16 cellular contexts compared by ENCODE assay signal in genomic region chr9:88993871-88994819, GRCh38. TPM values are rescaled to one million over a fixed set of nuclear protein-coding genes. Genes with fewer than 3 reads are reported as not detected.
DNase-seq lines count a peak whose midpoint lies in the region; ATAC-seq, FAIRE-seq and TF ChIP-seq lines count a peak whose summit lies in the region.
"Had no signal": no experiment of that assay in that cellular context is flagged by ENCODE, and none has a peak within 500 bp of the region (broad histone marks: within the 10 kb centered on the region; RNA-seq: fewer than 3 reads in every experiment).

No MANE protein-coding gene starts in this region.

- TF ChIP-seq POLR2A in spleen (IDR thresholded peaks at IDR 0.05) = no peak

- H3K27me3 ChIP-seq in HUES64 (ENCODE audit: insufficient read depth, low read length) (peaks cover 11% of the 10 kb centered on the region), dorsolateral prefrontal cortex (peaks cover 0 to 39% (median 9%) of the 10 kb centered on the region in 45 donors), spleen (replicated peaks in 1 of 7) (peaks cover 0 to 52% (median 8%) of the 10 kb centered on the region in 7 donors), pancreas (no peaks in the 10 kb centered on the region)
- H3K27me3 ChIP-seq: Peyer's patch had no signal

- intact Hi-C loops in dorsolateral prefrontal cortex (cut with DNase I) (loop anchor here in 1 of 2 donors (10.0 kb wide), 1 partner anchor 919 kb away; no protein-coding TSS in a partner anchor), spleen (cut with DNase I; ENCODE audit: low total_unique reads) (no loop called here), pancreas (cut with DNase I) (loop anchor here in 1 of 3 donors (10.0 kb wide), 1 partner anchor 269 kb away; no protein-coding TSS in a partner anchor)

- FAIRE-seq in pancreas (lab: Jason Lieb, UNC) = no peak
- FAIRE-seq: GM19239, K562 had no signal

- WGBS in HUES64 = 95% methylated on average over 20 of the region's 20 CpGs
- 74 to 91% (median 88%) methylated on average over 19 to 20 of the region's 20 CpGs for WGBS in spleen, 5 donors
- WGBS in pancreas, 2 donors = 92 to 93% methylated on average over 20 of the region's 20 CpGs

- H3K27ac ChIP-seq in HUES64 (ENCODE audit: low read depth, low read length) = no peak overlapping the region
- peak overlapping the region in 4 of 59 donors; percentile 17 to 46 (median 36) for H3K27ac ChIP-seq in dorsolateral prefrontal cortex
- peak overlapping the region in 4 of 8 donors; percentile 2 to 87 (median 23) for H3K27ac ChIP-seq in spleen
- no peak overlapping the region for H3K27ac ChIP-seq in pancreas

- no peak for ATAC-seq in left lobe of liver
- no peak for ATAC-seq in pancreas
- ATAC-seq in HG03460 (IDR thresholded peaks at IDR 0.05; ENCODE audit: unreplicated experiment) = no peak
- no peak for ATAC-seq in HG03457 (IDR thresholded peaks at IDR 0.05; ENCODE audit: unreplicated experiment)
- ATAC-seq: K562 had no signal

- H3K4me3 ChIP-seq in HUES64 (ENCODE audit: low read length) = peak overlapping the region; percentile 92; the same call in 1 of the 2 replicates
- peak overlapping the region in 32 of 59 donors; percentile 3 to 75 (median 38) for H3K4me3 ChIP-seq in dorsolateral prefrontal cortex
- H3K4me3 ChIP-seq in spleen = peak overlapping the region in 6 of 8 donors; percentile 13 to 80 (median 66)
- H3K4me3 ChIP-seq in pancreas = no peak overlapping the region
- H3K4me3 ChIP-seq: K562 had no signal

- no peak for TF ChIP-seq CTCF in dorsolateral prefrontal cortex (IDR thresholded peaks at IDR 0.05 in 54 of 56, conservative IDR thresholded peaks at IDR 0.05 in 2 of 56; ENCODE audit: low read depth in 1 of 56, partially characterized antibody in 56 of 56)
- TF ChIP-seq CTCF in spleen (IDR thresholded peaks at IDR 0.05 in 8 of 11, conservative IDR thresholded peaks at IDR 0.05 in 3 of 11) = no peak
- TF ChIP-seq CTCF in pancreas (IDR thresholded peaks at IDR 0.05) = no peak

- H3K36me3 ChIP-seq in HUES64 (ENCODE audit: insufficient read depth, low read length) (peaks cover 13% of the 10 kb centered on the region; the same call in 1 of the 2 replicates), spleen (peaks cover 0 to 17% (median 0%) of the 10 kb centered on the region in 6 donors), pancreas (no peaks in the 10 kb centered on the region)
- H3K36me3 ChIP-seq: Peyer's patch had no signal

- DNase-seq in dorsolateral prefrontal cortex (no peak), left lobe of liver (ENCODE audit: low spot score) (peak; percentile 44), spleen (no peak), pancreas (no peak), cerebellar cortex (ENCODE audit: low spot score) (no peak)
- DNase-seq: activated T-cell treated with anti-CD3 and anti-CD28 coated beads, Interleukin-2, amount 50 U/mL, for 24 hours; NCI-H146; NCI-H510A treated with DMSO at 0.1 percent for 48 hours; Peyer's patch; stimulated activated CD4-positive, alpha-beta T cell treated with anti-CD3 and anti-CD28 coated beads, Interleukin-1b, Interleukin-23, amount 100 ng/mL, for 48 hours; stimulated activated CD8-positive, alpha-beta memory T cell treated with anti-CD3 and anti-CD28 coated beads, Interleukin-4, amount 100 ng/mL, for 48 hours had no signal

- H3K9ac ChIP-seq in HUES64 (ENCODE audit: low read depth, low read length) = no peak overlapping the region

- peaks cover 25% of the 10 kb centered on the region for H3K4me1 ChIP-seq in HUES64 (ENCODE audit: insufficient read depth, low read length)
- peaks cover 12 to 93% (median 41%) of the 10 kb centered on the region in 6 donors for H3K4me1 ChIP-seq in spleen
- H3K4me1 ChIP-seq in pancreas = peaks cover 0 to 24% (median 0%) of the 10 kb centered on the region in 3 donors

- no peaks in the 10 kb centered on the region for H3K9me3 ChIP-seq in HUES64 (ENCODE audit: insufficient read depth, low read depth, low read length)
- H3K9me3 ChIP-seq in spleen = no peaks in the 10 kb centered on the region
- H3K9me3 ChIP-seq in pancreas = no peaks in the 10 kb centered on the region
- H3K9me3 ChIP-seq: Peyer's patch had no signal

RNA-seq across cellular contexts. Expression of gene S1PR3, which starts 2.9 kb away (rescaled TPM):
- 12.6 TPM for polyA plus RNA-seq in HUES64 (2013, experiment 1 of 2)
- 15.6 TPM for polyA plus RNA-seq in HUES64 (2013, experiment 2 of 2)
- total RNA-seq in dorsolateral prefrontal cortex (10 to 100 TPM in 37 of 120 experiments, 1 to 10 TPM in 83; 3.0 to 25.8 (median 8.4) TPM), left lobe of liver (2.0 TPM), spleen (10 to 100 TPM; 28.9 to 50.9 (median 39.9) TPM), pancreas (1 to 10 TPM; 1.4 to 4.1 (median 2.8) TPM)
- polyA plus RNA-seq in spleen (10 to 100 TPM in 2 of 3 donors, 1 to 10 TPM in 1; 6.4 to 18.2 (median 13.6) TPM), pancreas (1 to 10 TPM; 1.8 to 1.9 TPM)

Comparison
In these comparisons a context has a peak if more than half of its experiments do, and no peak if none do; other contexts are left out.
1. H3K4me3 ChIP-seq: peak in HUES64 (single experiment), dorsolateral prefrontal cortex (32 of 59) and spleen (6 of 8); none in pancreas (0 of 4).